In the genomic region with DNA sequence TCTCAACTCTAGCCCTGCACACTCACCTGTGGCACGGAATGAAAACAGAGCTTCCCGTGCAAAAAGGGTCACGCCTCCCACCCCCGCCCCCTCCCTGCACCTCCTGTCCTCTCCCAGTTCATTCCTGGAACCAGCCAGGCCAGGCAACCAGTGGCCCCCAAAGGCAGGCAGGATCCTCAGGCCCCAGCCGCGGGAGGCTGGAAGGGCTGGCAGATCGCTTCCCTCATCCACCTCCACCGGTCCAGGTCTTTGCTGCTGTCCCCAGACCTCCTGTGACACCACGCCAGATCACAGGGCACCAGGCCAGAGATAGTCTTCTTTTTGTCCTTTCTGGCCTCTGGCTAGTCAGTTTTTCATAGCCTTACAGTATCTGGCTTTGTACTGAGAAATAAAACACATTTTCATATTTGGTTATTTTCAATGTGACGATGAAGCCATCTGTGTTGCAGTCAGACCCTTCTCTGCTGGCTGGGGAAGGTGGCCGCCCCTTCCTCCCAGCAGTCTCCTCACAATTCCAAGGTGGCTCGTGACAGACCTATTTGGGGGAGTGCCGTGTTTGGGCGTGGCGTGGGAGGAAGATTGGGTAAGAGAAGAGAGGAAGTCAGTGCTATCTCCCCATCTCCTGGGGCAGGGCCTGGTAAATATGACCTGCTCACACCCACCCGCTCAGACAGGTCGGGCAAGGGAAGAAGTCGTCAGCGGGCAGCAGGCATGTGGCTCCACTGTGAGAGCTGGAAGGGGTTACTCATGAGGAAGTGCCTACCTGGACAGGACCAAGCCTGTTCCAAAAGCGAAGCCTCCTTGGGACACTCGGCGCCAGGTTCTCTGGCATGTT, we compare ENCODE assay signal across 1 cellular context.
A peak's percentile ranks its signal among the peaks of the same experiment; 100 is the strongest.
TF ChIP-seq lines count a peak whose summit lies in the region.

No MANE protein-coding gene starts in this region.

TF ChIP-seq in K562, 482 proteins besides CTCF, POLR2A, EP300 and RAD21 (continues in another document):
- TF ChIP-seq POLR2G (IDR thresholded peaks at IDR 0.05; ENCODE audit: low read depth, low read length) (peak; percentile 61), MBD1 (CRISPR knock-in tag; IDR thresholded peaks at IDR 0.05) (no peak), ZFPM2 (CRISPR knock-in tag; IDR thresholded peaks at IDR 0.05) (no peak), ARID1B (IDR thresholded peaks at IDR 0.05) (peak; percentile 86), CAMTA2 (CRISPR knock-in tag; conservative IDR thresholded peaks at IDR 0.05) (0 out of 2 replicates have a peak, but pooled peaks have one; percentile 18), SMARCE1 (IDR thresholded peaks at IDR 0.05) (peak; percentile 81; the same call in 1 of the 2 replicates), FOXK2 (conservative IDR thresholded peaks at IDR 0.05 in 1 of 2, IDR thresholded peaks at IDR 0.05 in 1 of 2; ENCODE audit: low read depth in 2 of 2) (peak; percentile 34 to 73; a peak in 2 of 4 replicates), MBD2 (IDR thresholded peaks at IDR 0.05; ENCODE audit: borderline replicate concordance, low read depth) (peak; percentile 31; the same call in 1 of the 2 replicates), ATF3 (IDR thresholded peaks at IDR 0.05) (peak; percentile 58; the same call in 1 of the 2 replicates), ATF3 (CRISPR knock-in tag; conservative IDR thresholded peaks at IDR 0.05) (no peak), STAT5A (IDR thresholded peaks at IDR 0.05; ENCODE audit: borderline replicate concordance, low read length) (no peak), RB1 (IDR thresholded peaks at IDR 0.05; ENCODE audit: low read depth) (no peak; the same call in 1 of the 2 replicates), RBBP5 (IDR thresholded peaks at IDR 0.05; ENCODE audit: borderline replicate concordance, insufficient read depth, low read length, poor library complexity, severe bottlenecking) (peak; percentile 12), KLF6 (CRISPR knock-in tag; IDR thresholded peaks at IDR 0.05; ENCODE audit: borderline replicate concordance) (peak; percentile 80), MLX (CRISPR knock-in tag; conservative IDR thresholded peaks at IDR 0.05) (no peak), ARNT (IDR thresholded peaks at IDR 0.05) (0 out of 4 replicates have a peak, but pooled peaks of 1 of the 2 experiments have one; percentile 62), CREB1 (IDR thresholded peaks at IDR 0.05) (peak; percentile 5; the same call in 1 of the 2 replicates), CREB1 (CRISPR knock-in tag; IDR thresholded peaks at IDR 0.05) (no peak), MTA1 (IDR thresholded peaks at IDR 0.05; ENCODE audit: borderline replicate concordance) (peak; percentile 71; the same call in 1 of the 2 replicates), ZFX (CRISPR knock-in tag; IDR thresholded peaks at IDR 0.05) (peak; percentile 59), NFATC3 (IDR thresholded peaks at IDR 0.05) (0 out of 2 replicates have a peak, but pooled peaks have one; percentile 44), RAD51 (IDR thresholded peaks at IDR 0.05; ENCODE audit: borderline replicate concordance, low read depth) (0 out of 2 replicates have a peak, but pooled peaks have one; percentile 27), SPI1 (IDR thresholded peaks at IDR 0.05; ENCODE audit: borderline replicate concordance, low read depth, low read length) (peak; percentile 97), EGR1 (conservative IDR thresholded peaks at IDR 0.05) (peak; percentile 96), ESRRA (IDR thresholded peaks at IDR 0.05; ENCODE audit: borderline replicate concordance, low read depth) (peak; percentile 71; the same call in 1 of the 2 replicates), PHF8 (IDR thresholded peaks at IDR 0.05; ENCODE audit: borderline replicate concordance, low read length) (peak; percentile 23; the same call in 1 of the 2 replicates), CEBPG (CRISPR knock-in tag; IDR thresholded peaks at IDR 0.05) (peak; percentile 87), CEBPG (tag; conservative IDR thresholded peaks at IDR 0.05 in 1 of 2, IDR thresholded peaks at IDR 0.05 in 1 of 2) (peak; percentile 86 to 91), ATF7 (IDR thresholded peaks at IDR 0.05) (peak; percentile 76), HDAC1 (IDR thresholded peaks at IDR 0.05) (peak in 1 of 2 experiments; percentile 55; a peak in 2 of 4 replicates), PHF20 (IDR thresholded peaks at IDR 0.05; ENCODE audit: partially characterized antibody) (peak; percentile 3), DDX20 (tag; IDR thresholded peaks at IDR 0.05; ENCODE audit: low read depth) (no peak), MNT (conservative IDR thresholded peaks at IDR 0.05) (peak in 1 of 2 experiments; percentile 74; a peak in 3 of 4 replicates), NCOA1 (IDR thresholded peaks at IDR 0.05; ENCODE audit: low read depth) (0 out of 2 replicates have a peak, but pooled peaks have one; percentile 15), MTA3 (IDR thresholded peaks at IDR 0.05; ENCODE audit: borderline replicate concordance) (peak; percentile 90; the same call in 1 of the 2 replicates), TBL1XR1 (IDR thresholded peaks at IDR 0.05; ENCODE audit: low read length in 2 of 2) (peak in 1 of 2 experiments; percentile 67; a peak in 2 of 4 replicates), ZFP36 (IDR thresholded peaks at IDR 0.05; ENCODE audit: low read depth, low read length, partially characterized antibody) (no peak), ZNF197 (CRISPR knock-in tag; IDR thresholded peaks at IDR 0.05; ENCODE audit: low read depth) (peak; percentile 50; the same call in 1 of the 2 replicates), FOXA3 (CRISPR knock-in tag; conservative IDR thresholded peaks at IDR 0.05 in 1 of 2, IDR thresholded peaks at IDR 0.05 in 1 of 2) (peak; percentile 41 to 55; a peak in 1 of 4 replicates), CXXC5 (CRISPR knock-in tag; IDR thresholded peaks at IDR 0.05) (peak; percentile 41), TCF3 (CRISPR knock-in tag; IDR thresholded peaks at IDR 0.05) (0 out of 2 replicates have a peak, but pooled peaks have one; percentile 5), NCOR1 (IDR thresholded peaks at IDR 0.05) (peak; percentile 52), HNRNPUL1 (IDR thresholded peaks at IDR 0.05; ENCODE audit: low read length) (no peak), RNF2 (IDR thresholded peaks at IDR 0.05) (peak; percentile 81; the same call in 1 of the 2 replicates), NBN (IDR thresholded peaks at IDR 0.05; ENCODE audit: low read depth) (peak; percentile 52; the same call in 1 of the 2 replicates), ZNF644 (tag; IDR thresholded peaks at IDR 0.05; ENCODE audit: low read depth) (peak; percentile 69; the same call in 1 of the 2 replicates), MAZ (CRISPR knock-in tag; conservative IDR thresholded peaks at IDR 0.05 in 1 of 2, IDR thresholded peaks at IDR 0.05 in 1 of 2) (peak in 1 of 2 experiments; percentile 39; a peak in 1 of 4 replicates), SOX6 (IDR thresholded peaks at IDR 0.05) (peak; percentile 82), EP400 (IDR thresholded peaks at IDR 0.05) (peak; percentile 63), MYNN (IDR thresholded peaks at IDR 0.05) (peak; percentile 86), MYNN (CRISPR knock-in tag; IDR thresholded peaks at IDR 0.05) (no peak), POLR3A (IDR thresholded peaks at IDR 0.05; ENCODE audit: borderline replicate concordance, extremely low read depth, insufficient read depth, insufficient read length) (no peak), L3MBTL2 (IDR thresholded peaks at IDR 0.05) (peak; percentile 71; the same call in 1 of the 2 replicates), NR2C2 (CRISPR knock-in tag; IDR thresholded peaks at IDR 0.05) (no peak), NR2C2 (tag; IDR thresholded peaks at IDR 0.05) (peak; percentile 75; the same call in 1 of the 2 replicates)
- TF ChIP-seq, protein P1, sequence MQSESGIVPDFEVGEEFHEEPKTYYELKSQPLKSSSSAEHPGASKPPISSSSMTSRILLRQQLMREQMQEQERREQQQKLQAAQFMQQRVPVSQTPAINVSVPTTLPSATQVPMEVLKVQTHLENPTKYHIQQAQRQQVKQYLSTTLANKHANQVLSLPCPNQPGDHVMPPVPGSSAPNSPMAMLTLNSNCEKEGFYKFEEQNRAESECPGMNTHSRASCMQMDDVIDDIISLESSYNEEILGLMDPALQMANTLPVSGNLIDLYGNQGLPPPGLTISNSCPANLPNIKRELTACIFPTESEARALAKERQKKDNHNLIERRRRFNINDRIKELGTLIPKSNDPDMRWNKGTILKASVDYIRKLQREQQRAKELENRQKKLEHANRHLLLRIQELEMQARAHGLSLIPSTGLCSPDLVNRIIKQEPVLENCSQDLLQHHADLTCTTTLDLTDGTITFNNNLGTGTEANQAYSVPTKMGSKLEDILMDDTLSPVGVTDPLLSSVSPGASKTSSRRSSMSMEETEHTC (IDR thresholded peaks at IDR 0.05): peak; percentile 96
- TF ChIP-seq, protein P2, sequence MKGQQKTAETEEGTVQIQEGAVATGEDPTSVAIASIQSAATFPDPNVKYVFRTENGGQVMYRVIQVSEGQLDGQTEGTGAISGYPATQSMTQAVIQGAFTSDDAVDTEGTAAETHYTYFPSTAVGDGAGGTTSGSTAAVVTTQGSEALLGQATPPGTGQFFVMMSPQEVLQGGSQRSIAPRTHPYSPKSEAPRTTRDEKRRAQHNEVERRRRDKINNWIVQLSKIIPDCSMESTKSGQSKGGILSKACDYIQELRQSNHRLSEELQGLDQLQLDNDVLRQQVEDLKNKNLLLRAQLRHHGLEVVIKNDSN (CRISPR knock-in tag; IDR thresholded peaks at IDR 0.05): peak; percentile 44; the same call in 1 of the 2 replicates
- TF ChIP-seq, protein P3, sequence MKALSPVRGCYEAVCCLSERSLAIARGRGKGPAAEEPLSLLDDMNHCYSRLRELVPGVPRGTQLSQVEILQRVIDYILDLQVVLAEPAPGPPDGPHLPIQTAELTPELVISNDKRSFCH (CRISPR knock-in tag; IDR thresholded peaks at IDR 0.05): no peak
- TF ChIP-seq, protein P3 (tag; IDR thresholded peaks at IDR 0.05): peak; percentile 62
- TF ChIP-seq, protein P4, sequence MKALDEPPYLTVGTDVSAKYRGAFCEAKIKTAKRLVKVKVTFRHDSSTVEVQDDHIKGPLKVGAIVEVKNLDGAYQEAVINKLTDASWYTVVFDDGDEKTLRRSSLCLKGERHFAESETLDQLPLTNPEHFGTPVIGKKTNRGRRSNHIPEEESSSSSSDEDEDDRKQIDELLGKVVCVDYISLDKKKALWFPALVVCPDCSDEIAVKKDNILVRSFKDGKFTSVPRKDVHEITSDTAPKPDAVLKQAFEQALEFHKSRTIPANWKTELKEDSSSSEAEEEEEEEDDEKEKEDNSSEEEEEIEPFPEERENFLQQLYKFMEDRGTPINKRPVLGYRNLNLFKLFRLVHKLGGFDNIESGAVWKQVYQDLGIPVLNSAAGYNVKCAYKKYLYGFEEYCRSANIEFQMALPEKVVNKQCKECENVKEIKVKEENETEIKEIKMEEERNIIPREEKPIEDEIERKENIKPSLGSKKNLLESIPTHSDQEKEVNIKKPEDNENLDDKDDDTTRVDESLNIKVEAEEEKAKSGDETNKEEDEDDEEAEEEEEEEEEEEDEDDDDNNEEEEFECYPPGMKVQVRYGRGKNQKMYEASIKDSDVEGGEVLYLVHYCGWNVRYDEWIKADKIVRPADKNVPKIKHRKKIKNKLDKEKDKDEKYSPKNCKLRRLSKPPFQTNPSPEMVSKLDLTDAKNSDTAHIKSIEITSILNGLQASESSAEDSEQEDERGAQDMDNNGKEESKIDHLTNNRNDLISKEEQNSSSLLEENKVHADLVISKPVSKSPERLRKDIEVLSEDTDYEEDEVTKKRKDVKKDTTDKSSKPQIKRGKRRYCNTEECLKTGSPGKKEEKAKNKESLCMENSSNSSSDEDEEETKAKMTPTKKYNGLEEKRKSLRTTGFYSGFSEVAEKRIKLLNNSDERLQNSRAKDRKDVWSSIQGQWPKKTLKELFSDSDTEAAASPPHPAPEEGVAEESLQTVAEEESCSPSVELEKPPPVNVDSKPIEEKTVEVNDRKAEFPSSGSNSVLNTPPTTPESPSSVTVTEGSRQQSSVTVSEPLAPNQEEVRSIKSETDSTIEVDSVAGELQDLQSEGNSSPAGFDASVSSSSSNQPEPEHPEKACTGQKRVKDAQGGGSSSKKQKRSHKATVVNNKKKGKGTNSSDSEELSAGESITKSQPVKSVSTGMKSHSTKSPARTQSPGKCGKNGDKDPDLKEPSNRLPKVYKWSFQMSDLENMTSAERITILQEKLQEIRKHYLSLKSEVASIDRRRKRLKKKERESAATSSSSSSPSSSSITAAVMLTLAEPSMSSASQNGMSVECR (CRISPR knock-in tag; IDR thresholded peaks at IDR 0.05): peak; percentile 54; the same call in 1 of the 2 replicates
